8 cellular contexts compared by ENCODE assay signal in genomic region chr6:125888989-125889656, GRCh38.
DNase-seq lines count a peak whose midpoint lies in the region; ATAC-seq, FAIRE-seq and TF ChIP-seq lines count a peak whose summit lies in the region.

No MANE protein-coding gene starts in this region.

- no peak overlapping the region for H3K4me3 ChIP-seq in bronchial epithelial cell (ENCODE audit: low read depth, low read length)

- no peaks in the 10 kb centered on the region for H3K4me1 Mint-ChIP-seq in nephron progenitor cell

- H3K36me3 ChIP-seq in bronchial epithelial cell (ENCODE audit: control insufficient read depth, insufficient read depth, low read length) = peaks cover 8% of the 10 kb centered on the region

- no peaks in the 10 kb centered on the region for H3K9me3 Mint-ChIP-seq in nephron progenitor cell

- H3K36me3 Mint-ChIP-seq in nephron progenitor cell (ENCODE audit: low read depth) = peaks cover 8% of the 10 kb centered on the region

- H3K4me3 Mint-ChIP-seq in nephron progenitor cell = no peak overlapping the region

- DNase-seq in GM10266 (ENCODE audit: extremely low spot score) (no peak), M059J (ENCODE audit: low read depth) (peak; percentile 56), bronchial epithelial cell (ENCODE audit: low read depth) (peak; percentile 74), nephron progenitor cell (no peak), KG1 (lab: John Stamatoyannopoulos, UW) (no peak), NCI-H526 treated with DMSO at 0.1 percent for 48 hours (lab: John Stamatoyannopoulos, UW) (no peak)
- DNase-seq in effector CD4-positive, alpha-beta T cell = no peak

- no peaks in the 10 kb centered on the region for H3K27me3 Mint-ChIP-seq in nephron progenitor cell (ENCODE audit: low read depth, poor library complexity)

- ATAC-seq in HG02884 (IDR thresholded peaks at IDR 0.05; ENCODE audit: unreplicated experiment) = no peak

- H3K27ac Mint-ChIP-seq in nephron progenitor cell = no peak overlapping the region

- no peak for FAIRE-seq in bronchial epithelial cell (lab: Jason Lieb, UNC)

- TF ChIP-seq CTCF in GM10266 (IDR thresholded peaks at IDR 0.05; ENCODE audit: control insufficient read depth, insufficient read depth, low read depth, missing control alignments) = peak; percentile 26
- peak; percentile 53 for TF ChIP-seq CTCF in bronchial epithelial cell (IDR thresholded peaks at IDR 0.05; ENCODE audit: insufficient read depth, low read length, severe bottlenecking)
- TF ChIP-seq CTCF in nephron progenitor cell (IDR thresholded peaks at IDR 0.05) = peak; percentile 35

- H3K27me3 ChIP-seq in bronchial epithelial cell (ENCODE audit: control insufficient read depth, insufficient read depth, low read length) = no peaks in the 10 kb centered on the region

Comparison
In these comparisons a context has a peak if more than half of its experiments do, and no peak if none do; other contexts are left out.
1. DNase-seq: peak in M059J (single experiment) and bronchial epithelial cell (single experiment); none in GM10266 (single experiment), nephron progenitor cell (single experiment), effector CD4-positive, alpha-beta T cell (single experiment), KG1 (single experiment) and NCI-H526 treated with DMSO at 0.1 percent for 48 hours (single experiment).
2. Peak in every context shown above with its lines, with median percentiles within 50 percentile points of each other: CTCF ChIP-seq.